In genomic region chr11:57409321-57410100, GRCh38 we compare ENCODE assay signal across 22 cellular contexts. TPM values are rescaled to one million over a fixed set of nuclear protein-coding genes. Genes with fewer than 3 reads are reported as not detected.
A peak's percentile ranks its signal among the peaks of the same experiment; 100 is the strongest.
DNase-seq lines count a peak whose midpoint lies in the region; ATAC-seq, FAIRE-seq and TF ChIP-seq lines count a peak whose summit lies in the region.
"Had no signal": no experiment of that assay in that cellular context is flagged by ENCODE, and none has a peak within 500 bp of the region (broad histone marks: within the 10 kb centered on the region; RNA-seq: fewer than 3 reads in every experiment).

No MANE protein-coding gene starts in this region.

- H3K4me1 ChIP-seq in left ventricle myocardium inferior (peaks cover 55% of the 10 kb centered on the region), tibial nerve (peaks cover 0 to 21% (median 0%) of the 10 kb centered on the region in 4 donors)

- H3K36me3 ChIP-seq in left ventricle myocardium inferior (peaks cover 69% of the 10 kb centered on the region), tibial nerve (peaks cover 0 to 90% (median 0%) of the 10 kb centered on the region in 3 donors)

- ATAC-seq in activated CD4-positive, alpha-beta T cell treated with anti-CD3 and anti-CD28 coated beads for 36 hours = no peak
- ATAC-seq in Right ventricle myocardium superior (ENCODE audit: poor library complexity) = no peak
- ATAC-seq in activated naive CD8-positive, alpha-beta T cell treated with anti-CD3 and anti-CD28 coated beads, Interleukin-2, amount 50 U/mL, for 24 hours = no peak
- ATAC-seq in stimulated activated naive B cell treated with anti-CD40 and anti-IgM and Interleukin-4, amounts not matched to agents 10 μg/mL and 1 μg/mL and 100 μg/mL, for 72 hours (replicated peaks) = no peak
- ATAC-seq: GM23338 had no signal

- no peak for DNase-seq in activated CD4-positive, alpha-beta T cell treated with anti-CD3 and anti-CD28 coated beads for 36 hours
- no peak for DNase-seq in activated CD4-positive, alpha-beta T cell treated with anti-CD3 and anti-CD28 coated beads for 48 hours
- DNase-seq in left ventricle myocardium inferior (no peak), Right ventricle myocardium superior (no peak), tibial nerve (ENCODE audit: low spot score in 2 of 2) (no peak), GM19239 (ENCODE audit: insufficient read length, low spot score) (no peak)
- DNase-seq in activated naive CD8-positive, alpha-beta T cell treated with anti-CD3 and anti-CD28 coated beads, Interleukin-2, amount 50 U/mL, for 24 hours = no peak
- no peak for DNase-seq in stimulated activated naive B cell treated with anti-CD40 and anti-IgM and Interleukin-4, amounts not matched to agents 10 μg/mL and 1 μg/mL and 100 μg/mL, for 72 hours
- DNase-seq: DND-41; KG1; NCI-H1436; NCI-H2029; NCI-H2171; NCI-H446; NK-92 treated with Interleukin-12 subunit alpha and Interleukin-12 subunit beta, amount 100 ng/mL, for 24 hours; OCI-M1 had no signal

- no peak overlapping the region for H3K4me3 ChIP-seq in left ventricle myocardium inferior
- no peak overlapping the region for H3K4me3 ChIP-seq in tibial nerve
- H3K4me3 ChIP-seq: GM23338 had no signal

- TF ChIP-seq POLR2A in tibial nerve (IDR thresholded peaks at IDR 0.05) = no peak

- no peak for FAIRE-seq in GM19239 (lab: Jason Lieb, UNC)
- FAIRE-seq: G401.6, GM18507 had no signal

- TF ChIP-seq CTCF in left ventricle myocardium inferior (IDR thresholded peaks at IDR 0.05; ENCODE audit: borderline replicate concordance) (no peak), tibial nerve (IDR thresholded peaks at IDR 0.05) (no peak)

- 93 to 96% methylated on average over 18 of the region's 18 CpGs for WGBS in tibial nerve, 2 donors

- H3K9me3 Mint-ChIP-seq in activated CD4-positive, alpha-beta T cell treated with anti-CD3 and anti-CD28 coated beads for 36 hours (ENCODE audit: low read depth) = no peaks in the 10 kb centered on the region
- H3K9me3 Mint-ChIP-seq in activated naive CD8-positive, alpha-beta T cell treated with anti-CD3 and anti-CD28 coated beads, Interleukin-2, amount 50 U/mL, for 24 hours = no peaks in the 10 kb centered on the region
- peaks cover 0 to 4% of the 10 kb centered on the region in 2 donors for H3K9me3 Mint-ChIP-seq in stimulated activated naive B cell treated with anti-CD40 and anti-IgM and Interleukin-4, amounts not matched to agents 10 μg/mL and 1 μg/mL and 100 μg/mL, for 72 hours
- H3K9me3 Mint-ChIP-seq: GM23338 had no signal

- H3K36me3 Mint-ChIP-seq in activated CD4-positive, alpha-beta T cell treated with anti-CD3 and anti-CD28 coated beads for 36 hours (ENCODE audit: low read depth) = peaks cover 83% of the 10 kb centered on the region
- peaks cover 90% of the 10 kb centered on the region for H3K36me3 Mint-ChIP-seq in activated naive CD8-positive, alpha-beta T cell treated with anti-CD3 and anti-CD28 coated beads, Interleukin-2, amount 50 U/mL, for 24 hours (ENCODE audit: low read depth)
- peaks cover 70 to 92% of the 10 kb centered on the region in 2 donors for H3K36me3 Mint-ChIP-seq in stimulated activated naive B cell treated with anti-CD40 and anti-IgM and Interleukin-4, amounts not matched to agents 10 μg/mL and 1 μg/mL and 100 μg/mL, for 72 hours

- H3K9me3 ChIP-seq in left ventricle myocardium inferior (replicated peaks) (no peaks in the 10 kb centered on the region), tibial nerve (no peaks in the 10 kb centered on the region)

- H3K27me3 ChIP-seq in left ventricle myocardium inferior (ENCODE audit: low read depth) (no peaks in the 10 kb centered on the region), tibial nerve (no peaks in the 10 kb centered on the region)

- no peak for TF ChIP-seq EP300 in tibial nerve (IDR thresholded peaks at IDR 0.05)

- peak overlapping the region; percentile 79 for H3K27ac ChIP-seq in left ventricle myocardium inferior (replicated peaks)
- H3K27ac ChIP-seq in tibial nerve = no peak overlapping the region
- H3K27ac ChIP-seq: 22Rv1 had no signal

- intact Hi-C loops in activated CD4-positive, alpha-beta T cell treated with anti-CD3 and anti-CD28 coated beads for 36 hours (cut with DNase I, micrococcal nuclease) = loop anchor here in 1 of 2 experiments (5.0 kb wide), 1 partner anchor 248 kb away; the partner anchor contains the start of gene CLP1
- intact Hi-C loops in left ventricle myocardium inferior (cut with micrococcal nuclease) (no loop called here), Right ventricle myocardium superior (cut with DNase I) (no loop called here)

- peak overlapping the region; percentile 15 for H3K27ac Mint-ChIP-seq in activated CD4-positive, alpha-beta T cell treated with anti-CD3 and anti-CD28 coated beads for 36 hours
- peak overlapping the region; percentile 62 for H3K27ac Mint-ChIP-seq in activated naive CD8-positive, alpha-beta T cell treated with anti-CD3 and anti-CD28 coated beads, Interleukin-2, amount 50 U/mL, for 24 hours
- H3K27ac Mint-ChIP-seq in stimulated activated naive B cell treated with anti-CD40 and anti-IgM and Interleukin-4, amounts not matched to agents 10 μg/mL and 1 μg/mL and 100 μg/mL, for 72 hours = peak overlapping the region; percentile 65
- H3K27ac Mint-ChIP-seq: GM23338 had no signal

- H3K4me3 Mint-ChIP-seq in activated CD4-positive, alpha-beta T cell treated with anti-CD3 and anti-CD28 coated beads for 36 hours = no peak overlapping the region
- H3K4me3 Mint-ChIP-seq in activated naive CD8-positive, alpha-beta T cell treated with anti-CD3 and anti-CD28 coated beads, Interleukin-2, amount 50 U/mL, for 24 hours = no peak overlapping the region
- H3K4me3 Mint-ChIP-seq in stimulated activated naive B cell treated with anti-CD40 and anti-IgM and Interleukin-4, amounts not matched to agents 10 μg/mL and 1 μg/mL and 100 μg/mL, for 72 hours = no peak overlapping the region
- H3K4me3 Mint-ChIP-seq: GM23338 had no signal

- POLR2A ChIA-PET in activated CD4-positive, alpha-beta T cell treated with anti-CD3 and anti-CD28 coated beads for 36 hours (lab: Charles Lee) = interaction anchor here (1.1 kb wide), 1 partner anchor 9 kb away, joined by 3 read pairs; no protein-coding TSS in a partner anchor

- CTCF ChIA-PET in activated CD4-positive, alpha-beta T cell treated with anti-CD3 and anti-CD28 coated beads for 36 hours (lab: Charles Lee) = interaction anchor here (1.2 kb wide), 1 partner anchor 48 kb away, joined by 3 read pairs; no protein-coding TSS in a partner anchor

- no peaks in the 10 kb centered on the region for H3K27me3 Mint-ChIP-seq in activated CD4-positive, alpha-beta T cell treated with anti-CD3 and anti-CD28 coated beads for 36 hours
- no peaks in the 10 kb centered on the region for H3K27me3 Mint-ChIP-seq in activated naive CD8-positive, alpha-beta T cell treated with anti-CD3 and anti-CD28 coated beads, Interleukin-2, amount 50 U/mL, for 24 hours
- H3K27me3 Mint-ChIP-seq in stimulated activated naive B cell treated with anti-CD40 and anti-IgM and Interleukin-4, amounts not matched to agents 10 μg/mL and 1 μg/mL and 100 μg/mL, for 72 hours = no peaks in the 10 kb centered on the region

- H3K4me1 Mint-ChIP-seq in activated CD4-positive, alpha-beta T cell treated with anti-CD3 and anti-CD28 coated beads for 36 hours = peaks cover 74% of the 10 kb centered on the region
- peaks cover 85% of the 10 kb centered on the region for H3K4me1 Mint-ChIP-seq in activated naive CD8-positive, alpha-beta T cell treated with anti-CD3 and anti-CD28 coated beads, Interleukin-2, amount 50 U/mL, for 24 hours
- H3K4me1 Mint-ChIP-seq in stimulated activated naive B cell treated with anti-CD40 and anti-IgM and Interleukin-4, amounts not matched to agents 10 μg/mL and 1 μg/mL and 100 μg/mL, for 72 hours = peaks cover 59 to 65% of the 10 kb centered on the region in 2 donors
- H3K4me1 Mint-ChIP-seq: GM23338 had no signal

RNA-seq across cellular contexts. Expression of gene SLC43A3, which starts 17.4 kb away (rescaled TPM):
- total RNA-seq in activated CD4-positive, alpha-beta T cell treated with anti-CD3 and anti-CD28 coated beads for 36 hours = 100 to 1,000 TPM; 268 to 333 TPM
- 21.0 TPM for total RNA-seq in left ventricle myocardium inferior
- 20.0 TPM for total RNA-seq in Right ventricle myocardium superior
- total RNA-seq in tibial nerve = 100 to 1,000 TPM in 2 of 4 donors, 10 to 100 TPM in 2; 42.2 to 110 (median 94.7) TPM

RNA-seq across cellular contexts. Expression of gene PRG2, which starts 19.1 kb away (rescaled TPM):
- 1 to 10 TPM in 1 of 2 experiments, under 1 TPM in 1; 0.98 to 1.6 TPM for total RNA-seq in activated CD4-positive, alpha-beta T cell treated with anti-CD3 and anti-CD28 coated beads for 36 hours
- total RNA-seq in left ventricle myocardium inferior = not detected
- total RNA-seq in Right ventricle myocardium superior = not detected
- under 1 TPM in 1 of 4 donors, not detected in 3; 0.39 TPM for total RNA-seq in tibial nerve
- total RNA-seq: GM23338, RPMI7951 had no signal

RNA-seq across cellular contexts. Expression of gene PRG3, which starts 28.6 kb away (rescaled TPM):
- not detected for total RNA-seq in activated CD4-positive, alpha-beta T cell treated with anti-CD3 and anti-CD28 coated beads for 36 hours
- total RNA-seq in left ventricle myocardium inferior (not detected), Right ventricle myocardium superior (not detected), tibial nerve (not detected)
- total RNA-seq: GM23338, M059J, RPMI7951 had no signal

RNA-seq across cellular contexts. Expression of gene RTN4RL2, which starts 50.8 kb away (rescaled TPM):
- total RNA-seq in activated CD4-positive, alpha-beta T cell treated with anti-CD3 and anti-CD28 coated beads for 36 hours = under 1 TPM; 0.33 to 0.39 TPM
- total RNA-seq in left ventricle myocardium inferior (1.3 TPM), Right ventricle myocardium superior (1.9 TPM), tibial nerve (1 to 10 TPM in 1 of 4 donors, under 1 TPM in 2, not detected in 1; 0.20 to 1.5 (median 0.42) TPM)

Comparison
In these comparisons a context has a peak if more than half of its experiments do, and no peak if none do; other contexts are left out.
1. H3K27ac Mint-ChIP-seq: peak in every context shown above with its lines; median percentile 65 in stimulated activated naive B cell treated with anti-CD40 and anti-IgM and Interleukin-4, amounts not matched to agents 10 μg/mL and 1 μg/mL and 100 μg/mL, for 72 hours; 62 in activated naive CD8-positive, alpha-beta T cell treated with anti-CD3 and anti-CD28 coated beads, Interleukin-2, amount 50 U/mL, for 24 hours; 15 in activated CD4-positive, alpha-beta T cell treated with anti-CD3 and anti-CD28 coated beads for 36 hours.